Comparison of ENCODE assay signal across 12 cellular contexts in the genomic region with DNA sequence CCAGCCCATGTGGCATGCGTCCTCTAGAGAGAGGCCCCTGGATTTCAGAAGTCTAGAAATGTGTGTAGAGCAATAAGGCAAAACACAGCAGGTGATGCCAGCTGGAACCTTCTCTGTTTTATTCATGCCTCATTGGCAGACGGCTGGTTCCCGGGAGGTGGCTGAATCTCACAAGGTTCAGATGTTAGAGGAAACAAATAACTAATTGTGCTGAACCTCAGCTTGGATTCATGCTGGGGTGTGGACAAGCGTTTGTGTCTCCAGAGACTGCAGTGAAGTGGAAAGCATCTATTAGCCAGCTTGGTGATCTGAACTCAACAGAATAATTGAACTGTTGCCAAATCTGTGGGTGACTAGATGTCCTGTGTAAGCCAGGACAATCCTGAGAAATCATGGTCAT.
DNase-seq lines count a peak whose midpoint lies in the region; ATAC-seq, FAIRE-seq and TF ChIP-seq lines count a peak whose summit lies in the region.
"Had no signal": no experiment of that assay in that cellular context is flagged by ENCODE, and none has a peak within 500 bp of the region (broad histone marks: within the 10 kb centered on the region; RNA-seq: fewer than 3 reads in every experiment).

No MANE protein-coding gene starts in this region.

- TF ChIP-seq CTCF in pancreas (IDR thresholded peaks at IDR 0.05) (no peak), lower lobe of right lung (IDR thresholded peaks at IDR 0.05) (no peak)

- H3K4me1 ChIP-seq in pancreas: no peaks in the 10 kb centered on the region
- H3K4me1 ChIP-seq in lower lobe of right lung: no peaks in the 10 kb centered on the region

- intact Hi-C loops in pancreas (cut with DNase I): no loop called here
- intact Hi-C loops in lower lobe of right lung (cut with DNase I): no loop called here

- H3K27me3 ChIP-seq in pancreas: no peaks in the 10 kb centered on the region
- H3K27me3 ChIP-seq in lower lobe of right lung (ENCODE audit: low read depth): no peaks in the 10 kb centered on the region
- H3K27me3 ChIP-seq: suprapubic skin had no signal

- H3K36me3 ChIP-seq in pancreas: no peaks in the 10 kb centered on the region
- no peaks in the 10 kb centered on the region for H3K36me3 ChIP-seq in lower lobe of right lung
- H3K36me3 ChIP-seq: suprapubic skin had no signal

- H3K27ac ChIP-seq in caudate nucleus (ENCODE audit: low read depth, low read length): no peak overlapping the region
- no peak overlapping the region for H3K27ac ChIP-seq in pancreas
- H3K27ac ChIP-seq in lower lobe of right lung: no peak overlapping the region
- H3K27ac ChIP-seq: HL-60, suprapubic skin had no signal

- peak; percentile 47 for DNase-seq in NCI-H2081 treated with DMSO at 0.1 percent for 48 hours (lab: John Stamatoyannopoulos, UW)
- DNase-seq in caudate nucleus (lab: John Stamatoyannopoulos, UW): peak in 36 of 61 donors; percentile 1 to 82 (median 16)
- no peak for DNase-seq in pancreas
- DNase-seq in lower lobe of right lung: no peak
- DNase-seq: CD4-positive, alpha-beta memory T cell had no signal

- H3K4me3 ChIP-seq in pancreas: no peak overlapping the region
- H3K4me3 ChIP-seq in lower lobe of right lung: no peak overlapping the region
- H3K4me3 ChIP-seq: lung, suprapubic skin had no signal

- H3K9me3 ChIP-seq in pancreas: no peaks in the 10 kb centered on the region
- no peaks in the 10 kb centered on the region for H3K9me3 ChIP-seq in lower lobe of right lung
- H3K9me3 ChIP-seq: suprapubic skin had no signal

- WGBS in pancreas, 2 donors: 19 to 21% methylated on average over 4 of the region's 4 CpGs

- ATAC-seq in HG03432 (IDR thresholded peaks at IDR 0.05; ENCODE audit: unreplicated experiment) (peak; percentile 45), pancreas (peak in 3 of 4 donors; percentile 20 to 72 (median 68)), HG03571 (IDR thresholded peaks at IDR 0.05; ENCODE audit: unreplicated experiment) (no peak), lower lobe of right lung (no peak), HG03378 (IDR thresholded peaks at IDR 0.05; ENCODE audit: unreplicated experiment) (no peak)

- no peak for FAIRE-seq in pancreas (lab: Jason Lieb, UNC)
- FAIRE-seq: H54 had no signal

Comparison
In these comparisons a context has a peak if more than half of its experiments do, and no peak if none do; other contexts are left out.
1. ATAC-seq: peak in HG03432 (single experiment) and pancreas (3 of 4); none in HG03571 (single experiment), lower lobe of right lung (0 of 2) and HG03378 (single experiment).
2. DNase-seq: peak in NCI-H2081 treated with DMSO at 0.1 percent for 48 hours (single experiment) and caudate nucleus (36 of 61); none in pancreas (0 of 6) and lower lobe of right lung (single experiment).